ENCODE assay signal across 1 cellular context in genomic region chr5:139401546-139401945, GRCh38.
TF ChIP-seq lines count a peak whose summit lies in the region.

No MANE protein-coding gene starts in this region.

TF ChIP-seq in GM12878, 131 proteins besides CTCF, POLR2A, EP300 and RAD21:
- TF ChIP-seq MLLT1 (IDR thresholded peaks at IDR 0.05): peak; percentile 66
- no peak for TF ChIP-seq ATF2 (IDR thresholded peaks at IDR 0.05; ENCODE audit: low read length)
